Comparison of ENCODE assay signal across 18 cellular contexts in the genomic region with DNA sequence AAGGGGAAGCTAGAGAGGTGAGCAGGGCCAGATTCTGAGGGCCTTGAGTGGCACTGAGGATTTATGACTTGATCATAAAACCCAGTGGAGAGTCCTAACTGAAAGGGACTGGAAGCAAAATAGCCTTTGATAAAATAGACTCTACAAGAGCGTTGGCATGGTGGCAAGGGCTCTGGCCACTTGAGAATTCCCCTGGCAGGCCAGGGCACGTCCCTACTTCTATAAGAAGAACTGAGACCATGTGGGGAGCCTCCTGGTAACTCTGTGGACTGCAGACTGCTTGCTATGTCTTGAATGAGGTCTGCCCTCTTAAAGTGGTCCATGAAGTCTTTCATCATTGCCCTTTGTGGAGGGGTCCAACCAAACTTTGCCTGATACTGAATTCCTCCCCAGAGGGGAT.
"Had no signal": no experiment of that assay in that cellular context is flagged by ENCODE, and none has a peak within 500 bp of the region (broad histone marks: within the 10 kb centered on the region; RNA-seq: fewer than 3 reads in every experiment).

No MANE protein-coding gene starts in this region.

- H3K4me3 ChIP-seq: lower lobe of right lung had no signal

- ATAC-seq: activated CD8-positive, alpha-beta T cell treated with anti-CD3 and anti-CD28 coated beads, Interleukin-2, amount 10 ng/mL, durations not matched to agents 7 days and 5 days; activated naive CD4-positive, alpha-beta T cell treated with anti-CD3 and anti-CD28 coated beads, Interleukin-2, amount 50 U/mL, for 72 hours; activated T-cell treated with anti-CD3 and anti-CD28 coated beads, Interleukin-2, amount 50 U/mL, for 72 hours; foreskin keratinocyte; lower lobe of right lung; sciatic nerve; stimulated activated naive CD8-positive, alpha-beta T cell treated with anti-CD3 and anti-CD28 coated beads, Interleukin-15, amount 100 ng/mL, for 72 hours; WTC11 had no signal

- H3K4me1 ChIP-seq: lower lobe of right lung had no signal

- FAIRE-seq: TTC549 had no signal

- H3K27me3 ChIP-seq: foreskin keratinocyte had no signal

- H3K9me3 ChIP-seq: lower lobe of right lung had no signal

- DNase-seq: activated CD4-positive, alpha-beta T cell treated with anti-CD3 and anti-CD28 coated beads for 4 hours; activated CD8-positive, alpha-beta memory T cell treated with anti-CD3 and anti-CD28 coated beads, Interleukin-2, amount 50 U/mL, for 48 hours; activated CD8-positive, alpha-beta T cell treated with anti-CD3 and anti-CD28 coated beads, Interleukin-2, amount 10 ng/mL, durations not matched to agents 7 days and 5 days; activated gamma-delta T cell; activated T-cell treated with anti-CD3 and anti-CD28 coated beads, Interleukin-2, amount 50 U/mL, for 72 hours; cortex of kidney; effector memory CD4-positive, alpha-beta T cell; foreskin keratinocyte; glutamatergic neuron; immature natural killer cell; lower lobe of right lung; midbrain; stimulated activated CD4-positive, alpha-beta T cell treated with anti-CD3 and anti-CD28 coated beads, Interleukin-1b, Interleukin-23, amount 100 ng/mL, for 48 hours; stimulated activated naive CD8-positive, alpha-beta T cell treated with anti-CD3 and anti-CD28 coated beads, Interleukin-15, amount 100 ng/mL, for 72 hours had no signal

- H3K27ac ChIP-seq: foreskin keratinocyte, lower lobe of right lung had no signal

- H3K36me3 ChIP-seq: lower lobe of right lung had no signal
